10 cellular contexts compared by ENCODE assay signal in genomic region chrX:8730812-8731578, GRCh38. TPM values are rescaled to one million over a fixed set of nuclear protein-coding genes. Genes with fewer than 3 reads are reported as not detected.
DNase-seq lines count a peak whose midpoint lies in the region; TF ChIP-seq lines count a peak whose summit lies in the region.
"Had no signal": no experiment of that assay in that cellular context is flagged by ENCODE, and none has a peak within 500 bp of the region (broad histone marks: within the 10 kb centered on the region; RNA-seq: fewer than 3 reads in every experiment).

No MANE protein-coding gene starts in this region.

- no peaks in the 10 kb centered on the region for H3K79me2 ChIP-seq in KMS-11 (ENCODE audit: insufficient read depth, low read depth)

- WGBS in liver, result 3% methylated on average over 70 of the region's 70 CpGs
- WGBS in testis, 2 donors, result 0 to 1% methylated on average over 20 to 39 of the region's 70 CpGs

- no peak for TF ChIP-seq RAD21 in liver (IDR thresholded peaks at IDR 0.05)

- H3K9ac ChIP-seq in KMS-11 (peak overlapping the region; percentile 22; the same call in 1 of the 2 replicates), liver (ENCODE audit: low read depth in 1 of 2, low read length in 2 of 2) (no peak overlapping the region)

- H3K27ac ChIP-seq in KMS-11 (no peak overlapping the region), coronary artery (peak overlapping the region in 1 of 2 donors; percentile 79), liver (ENCODE audit: low read depth in 1 of 2, low read length in 2 of 2) (no peak overlapping the region), testis (no peak overlapping the region)

- TF ChIP-seq CTCF in KMS-11 (conservative IDR thresholded peaks at IDR 0.05; ENCODE audit: low read depth, low read length), result no peak
- TF ChIP-seq CTCF in coronary artery (IDR thresholded peaks at IDR 0.05), result no peak
- TF ChIP-seq CTCF in liver (IDR thresholded peaks at IDR 0.05; ENCODE audit: low read depth, low read length, missing input control), result no peak
- no peak for TF ChIP-seq CTCF in testis (IDR thresholded peaks at IDR 0.05)

- H3K36me3 ChIP-seq in KMS-11 (ENCODE audit: insufficient read depth) (no peaks in the 10 kb centered on the region), liver (ENCODE audit: control insufficient read depth in 4 of 4, insufficient read depth in 3 of 4, low read depth in 1 of 4, low read length in 3 of 4) (no peaks in the 10 kb centered on the region), testis (ENCODE audit: low read depth, missing control alignments) (no peaks in the 10 kb centered on the region)

- H2AFZ ChIP-seq in KMS-11 (ENCODE audit: low read depth), result peak overlapping the region; percentile 67

- intact Hi-C loops in testis (cut with DNase I; ENCODE audit: low total_unique reads), result no loop called here

- TF ChIP-seq POLR2A in testis (IDR thresholded peaks at IDR 0.05), result no peak

- H3K9me3 ChIP-seq in liver (ENCODE audit: control insufficient read depth in 4 of 4, low read length in 3 of 4) (no peaks in the 10 kb centered on the region), testis (no peaks in the 10 kb centered on the region)

- no peak overlapping the region for H3K4me3 ChIP-seq in KMS-11 (IDR thresholded peaks at IDR 0.05; ENCODE audit: insufficient read depth, low read depth, low read length)
- H3K4me3 ChIP-seq in coronary artery, result peak overlapping the region; percentile 76
- peak overlapping the region in 2 of 3 donors; percentile 35 to 51 for H3K4me3 ChIP-seq in liver (ENCODE audit: low read depth in 1 of 3, low read length in 3 of 3)
- H3K4me3 ChIP-seq in testis, result peak overlapping the region; percentile 40 to 63

- peaks cover 7% of the 10 kb centered on the region for H3K4me1 ChIP-seq in KMS-11 (ENCODE audit: low read depth, poor library complexity, severe bottlenecking)
- peaks cover 3 to 21% (median 8%) of the 10 kb centered on the region in 4 donors for H3K4me1 ChIP-seq in liver (ENCODE audit: control insufficient read depth in 4 of 4, insufficient read depth in 4 of 4, low read length in 3 of 4)
- no peaks in the 10 kb centered on the region for H3K4me1 ChIP-seq in testis

- H3K4me2 ChIP-seq in KMS-11, result peak overlapping the region; percentile 68; the same call in 1 of the 2 replicates

- H3K27me3 ChIP-seq in KMS-11 (ENCODE audit: insufficient read depth, low read depth), result no peaks in the 10 kb centered on the region
- peaks cover 0 to 5% (median 0%) of the 10 kb centered on the region in 4 donors for H3K27me3 ChIP-seq in liver (ENCODE audit: control insufficient read depth in 4 of 4, insufficient read depth in 4 of 4, low read length in 3 of 4)
- H3K27me3 ChIP-seq in testis, result no peaks in the 10 kb centered on the region

- DNase-seq in coronary artery (ENCODE audit: low spot score) (no peak), testis (peak; percentile 32), GDM1 (lab: John Stamatoyannopoulos, UW) (no peak)
- DNase-seq in activated CD4-positive, alpha-beta T cell treated with anti-CD3 and anti-CD28 coated beads, Interleukin-2, amount 50 U/mL, for 4 hours, result no peak
- DNase-seq in stimulated activated CD4-positive, alpha-beta T cell treated with anti-CD3 and anti-CD28 coated beads, Interleukin-4, amount 100 ng/mL, for 4 hours, result no peak
- DNase-seq: activated CD4-positive, alpha-beta memory T cell treated with anti-CD3 and anti-CD28 coated beads, Interleukin-2, amount 10 ng/mL, durations not matched to agents 7 days and 5 days; cerebellar nuclear complex; HCEC 1CT had no signal

- no peaks in the 10 kb centered on the region for H4K20me1 ChIP-seq in KMS-11 (ENCODE audit: insufficient read depth)

TF ChIP-seq in liver, 16 proteins besides CTCF, POLR2A, EP300 and RAD21:
- no peak for TF ChIP-seq GABPA (IDR thresholded peaks at IDR 0.05 in 1 of 2, conservative IDR thresholded peaks at IDR 0.05 in 1 of 2)

RNA-seq across cellular contexts. Expression of gene ANOS1, which starts 0.9 kb away (rescaled TPM):
- total RNA-seq in liver (1 to 10 TPM in 1 of 2 donors, under 1 TPM in 1; 0.09 to 1.6 TPM), testis (10 to 100 TPM; 29.4 to 37.2 TPM)
- polyA plus RNA-seq in liver (under 1 TPM; 0.08 to 0.44 TPM), testis (ENCODE audit: insufficient read depth, low read depth, low replicate concordance) (12.3 TPM)
- total RNA-seq: activated CD4-positive, alpha-beta memory T cell treated with anti-CD3 and anti-CD28 coated beads, Interleukin-2, amount 10 ng/mL, durations not matched to agents 7 days and 5 days had no signal

Comparison
In these comparisons a context has a peak if more than half of its experiments do, and no peak if none do; other contexts are left out.
1. RNA of gene ANOS1, which starts 0.9 kb away (total RNA-seq): 29.4 to 37.2 TPM in testis; 0.09 to 1.6 TPM in liver; every median in the first group is over 10 times any median in the second.